ENCODE assay signal across 1 cellular context in genomic region chr14:72740966-72741835, GRCh38.
TF ChIP-seq lines count a peak whose summit lies in the region.

No MANE protein-coding gene starts in this region.

TF ChIP-seq in K562, 482 proteins besides CTCF, POLR2A, EP300 and RAD21:
- no peak for TF ChIP-seq ZNF609 (CRISPR knock-in tag; IDR thresholded peaks at IDR 0.05; ENCODE audit: borderline replicate concordance)
- TF ChIP-seq PHB2 (IDR thresholded peaks at IDR 0.05; ENCODE audit: low read depth) = no peak
- TF ChIP-seq MAFG (tag; conservative IDR thresholded peaks at IDR 0.05) = no peak
- TF ChIP-seq, protein P1, sequence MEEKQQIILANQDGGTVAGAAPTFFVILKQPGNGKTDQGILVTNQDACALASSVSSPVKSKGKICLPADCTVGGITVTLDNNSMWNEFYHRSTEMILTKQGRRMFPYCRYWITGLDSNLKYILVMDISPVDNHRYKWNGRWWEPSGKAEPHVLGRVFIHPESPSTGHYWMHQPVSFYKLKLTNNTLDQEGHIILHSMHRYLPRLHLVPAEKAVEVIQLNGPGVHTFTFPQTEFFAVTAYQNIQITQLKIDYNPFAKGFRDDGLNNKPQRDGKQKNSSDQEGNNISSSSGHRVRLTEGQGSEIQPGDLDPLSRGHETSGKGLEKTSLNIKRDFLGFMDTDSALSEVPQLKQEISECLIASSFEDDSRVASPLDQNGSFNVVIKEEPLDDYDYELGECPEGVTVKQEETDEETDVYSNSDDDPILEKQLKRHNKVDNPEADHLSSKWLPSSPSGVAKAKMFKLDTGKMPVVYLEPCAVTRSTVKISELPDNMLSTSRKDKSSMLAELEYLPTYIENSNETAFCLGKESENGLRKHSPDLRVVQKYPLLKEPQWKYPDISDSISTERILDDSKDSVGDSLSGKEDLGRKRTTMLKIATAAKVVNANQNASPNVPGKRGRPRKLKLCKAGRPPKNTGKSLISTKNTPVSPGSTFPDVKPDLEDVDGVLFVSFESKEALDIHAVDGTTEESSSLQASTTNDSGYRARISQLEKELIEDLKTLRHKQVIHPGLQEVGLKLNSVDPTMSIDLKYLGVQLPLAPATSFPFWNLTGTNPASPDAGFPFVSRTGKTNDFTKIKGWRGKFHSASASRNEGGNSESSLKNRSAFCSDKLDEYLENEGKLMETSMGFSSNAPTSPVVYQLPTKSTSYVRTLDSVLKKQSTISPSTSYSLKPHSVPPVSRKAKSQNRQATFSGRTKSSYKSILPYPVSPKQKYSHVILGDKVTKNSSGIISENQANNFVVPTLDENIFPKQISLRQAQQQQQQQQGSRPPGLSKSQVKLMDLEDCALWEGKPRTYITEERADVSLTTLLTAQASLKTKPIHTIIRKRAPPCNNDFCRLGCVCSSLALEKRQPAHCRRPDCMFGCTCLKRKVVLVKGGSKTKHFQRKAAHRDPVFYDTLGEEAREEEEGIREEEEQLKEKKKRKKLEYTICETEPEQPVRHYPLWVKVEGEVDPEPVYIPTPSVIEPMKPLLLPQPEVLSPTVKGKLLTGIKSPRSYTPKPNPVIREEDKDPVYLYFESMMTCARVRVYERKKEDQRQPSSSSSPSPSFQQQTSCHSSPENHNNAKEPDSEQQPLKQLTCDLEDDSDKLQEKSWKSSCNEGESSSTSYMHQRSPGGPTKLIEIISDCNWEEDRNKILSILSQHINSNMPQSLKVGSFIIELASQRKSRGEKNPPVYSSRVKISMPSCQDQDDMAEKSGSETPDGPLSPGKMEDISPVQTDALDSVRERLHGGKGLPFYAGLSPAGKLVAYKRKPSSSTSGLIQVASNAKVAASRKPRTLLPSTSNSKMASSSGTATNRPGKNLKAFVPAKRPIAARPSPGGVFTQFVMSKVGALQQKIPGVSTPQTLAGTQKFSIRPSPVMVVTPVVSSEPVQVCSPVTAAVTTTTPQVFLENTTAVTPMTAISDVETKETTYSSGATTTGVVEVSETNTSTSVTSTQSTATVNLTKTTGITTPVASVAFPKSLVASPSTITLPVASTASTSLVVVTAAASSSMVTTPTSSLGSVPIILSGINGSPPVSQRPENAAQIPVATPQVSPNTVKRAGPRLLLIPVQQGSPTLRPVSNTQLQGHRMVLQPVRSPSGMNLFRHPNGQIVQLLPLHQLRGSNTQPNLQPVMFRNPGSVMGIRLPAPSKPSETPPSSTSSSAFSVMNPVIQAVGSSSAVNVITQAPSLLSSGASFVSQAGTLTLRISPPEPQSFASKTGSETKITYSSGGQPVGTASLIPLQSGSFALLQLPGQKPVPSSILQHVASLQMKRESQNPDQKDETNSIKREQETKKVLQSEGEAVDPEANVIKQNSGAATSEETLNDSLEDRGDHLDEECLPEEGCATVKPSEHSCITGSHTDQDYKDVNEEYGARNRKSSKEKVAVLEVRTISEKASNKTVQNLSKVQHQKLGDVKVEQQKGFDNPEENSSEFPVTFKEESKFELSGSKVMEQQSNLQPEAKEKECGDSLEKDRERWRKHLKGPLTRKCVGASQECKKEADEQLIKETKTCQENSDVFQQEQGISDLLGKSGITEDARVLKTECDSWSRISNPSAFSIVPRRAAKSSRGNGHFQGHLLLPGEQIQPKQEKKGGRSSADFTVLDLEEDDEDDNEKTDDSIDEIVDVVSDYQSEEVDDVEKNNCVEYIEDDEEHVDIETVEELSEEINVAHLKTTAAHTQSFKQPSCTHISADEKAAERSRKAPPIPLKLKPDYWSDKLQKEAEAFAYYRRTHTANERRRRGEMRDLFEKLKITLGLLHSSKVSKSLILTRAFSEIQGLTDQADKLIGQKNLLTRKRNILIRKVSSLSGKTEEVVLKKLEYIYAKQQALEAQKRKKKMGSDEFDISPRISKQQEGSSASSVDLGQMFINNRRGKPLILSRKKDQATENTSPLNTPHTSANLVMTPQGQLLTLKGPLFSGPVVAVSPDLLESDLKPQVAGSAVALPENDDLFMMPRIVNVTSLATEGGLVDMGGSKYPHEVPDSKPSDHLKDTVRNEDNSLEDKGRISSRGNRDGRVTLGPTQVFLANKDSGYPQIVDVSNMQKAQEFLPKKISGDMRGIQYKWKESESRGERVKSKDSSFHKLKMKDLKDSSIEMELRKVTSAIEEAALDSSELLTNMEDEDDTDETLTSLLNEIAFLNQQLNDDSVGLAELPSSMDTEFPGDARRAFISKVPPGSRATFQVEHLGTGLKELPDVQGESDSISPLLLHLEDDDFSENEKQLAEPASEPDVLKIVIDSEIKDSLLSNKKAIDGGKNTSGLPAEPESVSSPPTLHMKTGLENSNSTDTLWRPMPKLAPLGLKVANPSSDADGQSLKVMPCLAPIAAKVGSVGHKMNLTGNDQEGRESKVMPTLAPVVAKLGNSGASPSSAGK (IDR thresholded peaks at IDR 0.05) = peak; percentile 43; the same call in 1 of the 2 replicates
- no peak for TF ChIP-seq MLX (CRISPR knock-in tag; conservative IDR thresholded peaks at IDR 0.05)
- TF ChIP-seq, protein P2, sequence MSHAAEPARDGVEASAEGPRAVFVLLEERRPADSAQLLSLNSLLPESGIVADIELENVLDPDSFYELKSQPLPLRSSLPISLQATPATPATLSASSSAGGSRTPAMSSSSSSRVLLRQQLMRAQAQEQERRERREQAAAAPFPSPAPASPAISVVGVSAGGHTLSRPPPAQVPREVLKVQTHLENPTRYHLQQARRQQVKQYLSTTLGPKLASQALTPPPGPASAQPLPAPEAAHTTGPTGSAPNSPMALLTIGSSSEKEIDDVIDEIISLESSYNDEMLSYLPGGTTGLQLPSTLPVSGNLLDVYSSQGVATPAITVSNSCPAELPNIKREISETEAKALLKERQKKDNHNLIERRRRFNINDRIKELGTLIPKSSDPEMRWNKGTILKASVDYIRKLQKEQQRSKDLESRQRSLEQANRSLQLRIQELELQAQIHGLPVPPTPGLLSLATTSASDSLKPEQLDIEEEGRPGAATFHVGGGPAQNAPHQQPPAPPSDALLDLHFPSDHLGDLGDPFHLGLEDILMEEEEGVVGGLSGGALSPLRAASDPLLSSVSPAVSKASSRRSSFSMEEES (CRISPR knock-in tag; IDR thresholded peaks at IDR 0.05) = no peak
- TF ChIP-seq CAMTA2 (CRISPR knock-in tag; conservative IDR thresholded peaks at IDR 0.05) = no peak
- no peak for TF ChIP-seq ZNF217 (CRISPR knock-in tag; IDR thresholded peaks at IDR 0.05)
- no peak for TF ChIP-seq ZNF512 (tag; IDR thresholded peaks at IDR 0.05)
- TF ChIP-seq, protein P3, sequence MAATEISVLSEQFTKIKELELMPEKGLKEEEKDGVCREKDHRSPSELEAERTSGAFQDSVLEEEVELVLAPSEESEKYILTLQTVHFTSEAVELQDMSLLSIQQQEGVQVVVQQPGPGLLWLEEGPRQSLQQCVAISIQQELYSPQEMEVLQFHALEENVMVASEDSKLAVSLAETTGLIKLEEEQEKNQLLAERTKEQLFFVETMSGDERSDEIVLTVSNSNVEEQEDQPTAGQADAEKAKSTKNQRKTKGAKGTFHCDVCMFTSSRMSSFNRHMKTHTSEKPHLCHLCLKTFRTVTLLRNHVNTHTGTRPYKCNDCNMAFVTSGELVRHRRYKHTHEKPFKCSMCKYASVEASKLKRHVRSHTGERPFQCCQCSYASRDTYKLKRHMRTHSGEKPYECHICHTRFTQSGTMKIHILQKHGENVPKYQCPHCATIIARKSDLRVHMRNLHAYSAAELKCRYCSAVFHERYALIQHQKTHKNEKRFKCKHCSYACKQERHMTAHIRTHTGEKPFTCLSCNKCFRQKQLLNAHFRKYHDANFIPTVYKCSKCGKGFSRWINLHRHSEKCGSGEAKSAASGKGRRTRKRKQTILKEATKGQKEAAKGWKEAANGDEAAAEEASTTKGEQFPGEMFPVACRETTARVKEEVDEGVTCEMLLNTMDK (IDR thresholded peaks at IDR 0.05; ENCODE audit: borderline replicate concordance, insufficient read depth, low read depth, low read length, poor library complexity, severe bottlenecking) = no peak
- 0 out of 2 replicates have a peak, but pooled peaks have one; percentile 20 for TF ChIP-seq MAX (CRISPR knock-in tag; IDR thresholded peaks at IDR 0.05)
- no peak for TF ChIP-seq ZC3H8 (IDR thresholded peaks at IDR 0.05)
- no peak for TF ChIP-seq KDM4B (IDR thresholded peaks at IDR 0.05; ENCODE audit: borderline replicate concordance in 2 of 2, low read depth in 1 of 2)
- no peak for TF ChIP-seq JUN (IDR thresholded peaks at IDR 0.05; ENCODE audit: borderline replicate concordance, low read depth, low read length)
- no peak for TF ChIP-seq JUN (CRISPR knock-in tag; IDR thresholded peaks at IDR 0.05; ENCODE audit: borderline replicate concordance)
